25 cellular contexts compared by ENCODE assay signal in genomic region chr1:53529555-53529954, GRCh38.
"Had no signal": no experiment of that assay in that cellular context is flagged by ENCODE, and none has a peak within 500 bp of the region (broad histone marks: within the 10 kb centered on the region; RNA-seq: fewer than 3 reads in every experiment).

No MANE protein-coding gene starts in this region.

- H3K9me3 ChIP-seq: suprapubic skin, testis, thoracic aorta, thyroid gland, tibial artery, tibial nerve, transverse colon, upper lobe of left lung, upper lobe of right lung, uterus, vagina had no signal

- H3K4me1 ChIP-seq: uterus had no signal

- H3K27ac ChIP-seq: suprapubic skin, testis, thoracic aorta, thyroid gland, tibial artery, tibial nerve, transverse colon, upper lobe of left lung, upper lobe of right lung, uterus, vagina had no signal

- H3K27me3 ChIP-seq: suprapubic skin, testis, thyroid gland, tibial nerve, transverse colon, upper lobe of left lung, upper lobe of right lung, uterus, vagina had no signal

- H3K36me3 ChIP-seq: suprapubic skin, thoracic aorta, thyroid gland, tibial artery, tibial nerve, transverse colon, upper lobe of left lung, upper lobe of right lung, uterus, vagina had no signal

- ATAC-seq: stimulated activated effector memory CD8-positive, alpha-beta T cell treated with anti-CD3 and anti-CD28 coated beads, Interleukin-12 subunit alpha, Interleukin-12 subunit beta, amount 100 ng/mL, for 72 hours; stimulated activated memory B cell treated with anti-CD40 and anti-IgM and Interleukin-4, amounts not matched to agents 10 μg/mL and 1 μg/mL and 100 μg/mL, for 72 hours; stimulated activated naive B cell treated with anti-CD40 and anti-IgM and Interleukin-4, amounts not matched to agents 10 μg/mL and 1 μg/mL and 100 μg/mL, for 72 hours; stimulated activated naive CD8-positive, alpha-beta T cell treated with anti-CD3 and anti-CD28 coated beads, Interleukin-15, amount 100 ng/mL, for 72 hours; stimulated activated naive CD8-positive, alpha-beta T cell treated with anti-CD3 and anti-CD28 coated beads, Interleukin-15, Interleukin-2, amounts not matched to agents 100 U/mL and 50 U/mL, for 24 hours had no signal

- H3K4me3 ChIP-seq: suprapubic skin, testis, thoracic aorta, thyroid gland, tibial artery, tibial nerve, transverse colon, upper lobe of left lung, upper lobe of right lung, uterus, vagina had no signal

- DNase-seq: stimulated activated CD4-positive, alpha-beta T cell treated with anti-CD3 and anti-CD28 coated beads, Interleukin-2, amount 100 ng/mL, for 24 hours; stimulated activated CD4-positive, alpha-beta T cell treated with anti-CD3 and anti-CD28 coated beads, Interleukin-2, amount 100 ng/mL, for 48 hours; stimulated activated CD4-positive, alpha-beta T cell treated with anti-CD3 and anti-CD28 coated beads, Interleukin-4, amount 100 ng/mL, for 1 hour; stimulated activated CD4-positive, alpha-beta T cell treated with anti-CD3 and anti-CD28 coated beads, Interleukin-4, amount 100 ng/mL, for 24 hours; stimulated activated CD4-positive, alpha-beta T cell treated with anti-CD3 and anti-CD28 coated beads, Interleukin-4, amount 100 ng/mL, for 4 hours; stimulated activated CD8-positive, alpha-beta memory T cell treated with anti-CD3 and anti-CD28 coated beads, Interleukin-4, amount 100 ng/mL, for 48 hours; stimulated activated naive B cell treated with anti-CD40 and anti-IgM and Interleukin-4, amounts not matched to agents 10 μg/mL and 1 μg/mL and 100 μg/mL, for 72 hours; stimulated activated naive CD4-positive, alpha-beta T cell; stimulated activated naive CD4-positive, alpha-beta T cell treated with Interleukin-2 at 50 U/mL for 16 hours; stimulated activated naive CD8-positive, alpha-beta T cell treated with anti-CD3 and anti-CD28 coated beads, Interleukin-15, amount 100 ng/mL, for 72 hours; stimulated activated naive CD8-positive, alpha-beta T cell treated with anti-CD3 and anti-CD28 coated beads, Interleukin-15, Interleukin-2, amounts not matched to agents 100 U/mL and 50 U/mL, for 24 hours; substantia nigra; testis; tibial artery; transverse colon; upper lobe of right lung; uterus had no signal
